ENCODE assay signal across 29 cellular contexts in the genomic region with DNA sequence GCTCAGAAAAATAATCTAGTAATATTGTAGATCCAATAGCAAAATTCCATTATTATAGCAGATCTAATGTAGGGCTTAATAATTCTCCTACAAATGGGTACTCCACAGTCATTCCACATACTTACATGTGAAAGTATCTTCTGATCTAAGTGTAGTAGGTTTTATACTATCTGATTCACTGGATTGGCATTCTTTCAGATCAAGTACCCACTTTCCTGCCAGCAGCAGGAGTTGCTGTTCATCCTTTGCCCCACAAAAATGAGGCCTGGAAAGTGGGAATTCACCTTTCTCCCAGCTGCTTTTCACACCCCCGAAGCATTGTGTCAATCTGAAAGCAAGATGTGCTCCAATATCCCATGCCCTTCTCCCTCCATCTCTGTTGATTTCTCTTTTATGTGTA.
DNase-seq lines count a peak whose midpoint lies in the region; ATAC-seq and TF ChIP-seq lines count a peak whose summit lies in the region.
"Had no signal": no experiment of that assay in that cellular context is flagged by ENCODE, and none has a peak within 500 bp of the region (broad histone marks: within the 10 kb centered on the region; RNA-seq: fewer than 3 reads in every experiment).

No MANE protein-coding gene starts in this region.

- POLR2A ChIA-PET in IMR-90 (lab: Charles Lee; ENCODE audit: unreplicated experiment): no interaction called here

- H3K27ac ChIP-seq in IMR-90 (ENCODE audit: insufficient read depth, low read length) (no peak overlapping the region), foreskin keratinocyte (no peak overlapping the region), stomach (no peak overlapping the region)
- H3K27ac ChIP-seq: ascending aorta, KMS-11, RWPE1 had no signal

- no peak overlapping the region for H4K5ac ChIP-seq in IMR-90 (ENCODE audit: low read depth, low read length)

- H2BK120ac ChIP-seq in IMR-90 (ENCODE audit: low read depth, low read length): no peak overlapping the region

- in situ Hi-C loops in IMR-90 (cut with MboI; ENCODE audit: low sequenced_read_pairs): no loop called here

- no peak overlapping the region for H2BK5ac ChIP-seq in IMR-90 (ENCODE audit: low read depth, low read length, poor library complexity, severe bottlenecking)

- H4K20me1 ChIP-seq in IMR-90 (ENCODE audit: insufficient read depth, low read length): no peaks in the 10 kb centered on the region

- H3K4me3 ChIP-seq in IMR-90 (ENCODE audit: insufficient read depth, low read depth, low read length) (no peak overlapping the region), stomach (no peak overlapping the region)
- H3K4me3 ChIP-seq: ascending aorta, mucosa of descending colon had no signal

- CTCF ChIA-PET in IMR-90 (lab: Yijun Ruan, JAX): no interaction called here

- H3K4me1 ChIP-seq in IMR-90 (ENCODE audit: control insufficient read depth, insufficient read depth, low read length) (no peaks in the 10 kb centered on the region), foreskin keratinocyte (no peaks in the 10 kb centered on the region), stomach (no peaks in the 10 kb centered on the region)
- H3K4me1 ChIP-seq: ascending aorta, Caco-2 had no signal

- no peak overlapping the region for H2BK20ac ChIP-seq in IMR-90 (ENCODE audit: low read depth, low read length)

- DNase-seq in A172 (ENCODE audit: low spot score) (peak; percentile 8), IMR-90 (peak; percentile 12), astrocyte of the hippocampus (ENCODE audit: low read depth, low spot score) (peak; percentile 2), foreskin keratinocyte (peak in 1 of 2 donors; percentile 54), ecto neural progenitor cell (ENCODE audit: low spot score) (no peak), stomach (no peak), D341Med (ENCODE audit: low spot score) (no peak)
- DNase-seq: 8988T; activated CD4-positive, alpha-beta T cell treated with anti-CD3 and anti-CD28 coated beads, Interleukin-2, amount 10 ng/mL, durations not matched to agents 24 days and 14 days; activated CD8-positive, alpha-beta memory T cell treated with anti-CD3 and anti-CD28 coated beads for 24 hours; activated effector memory CD4-positive, alpha-beta T cell treated with Interleukin-2 at 50 U/mL for 16 hours; activated naive CD8-positive, alpha-beta T cell treated with anti-CD3 and anti-CD28 coated beads, Interleukin-2, amount 10 ng/mL, durations not matched to agents 7 days and 5 days; Caco-2; caudate nucleus; DMS79; GOT3; hypothalamus; left cardiac atrium; mucosa of descending colon; NCI-H1436 treated with DMSO at 0.1 percent for 48 hours; NCI-H446 treated with DMSO at 0.1 percent for 48 hours; substantia nigra; T-cell had no signal

- no peak for TF ChIP-seq RAD21 in IMR-90 (IDR thresholded peaks at IDR 0.05; ENCODE audit: low read length)

- TF ChIP-seq POLR2A in IMR-90 (IDR thresholded peaks at IDR 0.05; ENCODE audit: low read depth, low read length) (no peak), stomach (IDR thresholded peaks at IDR 0.05) (no peak)

- peak overlapping the region; percentile 65 for H2AFZ ChIP-seq in IMR-90 (replicated peaks; ENCODE audit: low read length, poor library complexity)

- no peaks in the 10 kb centered on the region for H3K79me1 ChIP-seq in IMR-90 (ENCODE audit: low read depth in 1 of 2, low read length in 2 of 2)

- no peak overlapping the region for H3K4ac ChIP-seq in IMR-90 (ENCODE audit: low read depth, low read length)

- no peak overlapping the region for H3K9ac ChIP-seq in IMR-90 (ENCODE audit: low read depth, low read length)
- H3K9ac ChIP-seq: KMS-11 had no signal

- no TSS peak for BruUV-seq in IMR-90 (replicated peaks; lab: Mats Ljungman, UMichigan)

- no peak overlapping the region for H3K18ac ChIP-seq in IMR-90 (ENCODE audit: low read depth, low read length)

- H4K8ac ChIP-seq in IMR-90 (ENCODE audit: low read depth in 2 of 2, low read length in 2 of 2): no peak overlapping the region

- dilution Hi-C loops in IMR-90 (cut with HindIII; ENCODE audit: low sequenced_read_pairs, unreplicated experiment): no loop called here

- H3K27me3 ChIP-seq in IMR-90 (ENCODE audit: control insufficient read depth, insufficient read depth, low read length) (0 out of 2 replicates have a peak, but pooled peaks cover 1% of the 10 kb centered on the region), foreskin keratinocyte (no peaks in the 10 kb centered on the region), stomach (no peaks in the 10 kb centered on the region)
- H3K27me3 ChIP-seq: ascending aorta had no signal

- H4K91ac ChIP-seq in IMR-90 (ENCODE audit: insufficient read depth, low read depth, low read length): no peak overlapping the region

- WGBS in IMR-90 (ENCODE audit: extremely low coverage in 2 of 2, insufficient read length in 1 of 2), 2 experiments: no CpG with 5 or more reads among the region's 1 CpG
- 70 to 82% (median 78%) methylated on average over 1 of the region's 1 CpG for WGBS in stomach, 5 donors

- no peak overlapping the region for H3K14ac ChIP-seq in IMR-90 (replicated peaks; ENCODE audit: low read depth, low read length)

- H2AK9ac ChIP-seq in IMR-90 (replicated peaks; ENCODE audit: low read depth, low read length, poor library complexity): no peak overlapping the region

- H2AK5ac ChIP-seq in IMR-90 (ENCODE audit: low read depth, low read length): no peak overlapping the region

- no peak overlapping the region for H3K4me2 ChIP-seq in IMR-90 (ENCODE audit: low read depth, low read length)
- H3K4me2 ChIP-seq: KMS-11 had no signal

- intact Hi-C loops in IMR-90 (cut with micrococcal nuclease): no loop called here
- intact Hi-C loops in stomach (cut with DNase I; ENCODE audit: low total_unique reads): no loop called here

- TF ChIP-seq CTCF in IMR-90 (conservative IDR thresholded peaks at IDR 0.05; ENCODE audit: low read depth, low read length) (no peak), foreskin keratinocyte (conservative IDR thresholded peaks at IDR 0.05) (peak; percentile 5), stomach (IDR thresholded peaks at IDR 0.05) (no peak)

- H2BK15ac ChIP-seq in IMR-90 (ENCODE audit: low read depth, low read length): no peak overlapping the region

- TF ChIP-seq EP300 in stomach (IDR thresholded peaks at IDR 0.05): no peak

- H3K36me3 ChIP-seq in IMR-90 (ENCODE audit: control insufficient read depth, insufficient read depth, low read length) (no peaks in the 10 kb centered on the region), stomach (no peaks in the 10 kb centered on the region)
- H3K36me3 ChIP-seq: ascending aorta had no signal

- H3K56ac ChIP-seq in IMR-90 (ENCODE audit: extremely low read depth, insufficient read depth, low read length): no peak overlapping the region

- no peaks in the 10 kb centered on the region for H3K9me1 ChIP-seq in IMR-90 (ENCODE audit: insufficient read depth, low read length)

- H3K23ac ChIP-seq in IMR-90 (ENCODE audit: low read depth, low read length): no peak overlapping the region

- no peaks in the 10 kb centered on the region for H3K9me3 ChIP-seq in IMR-90 (ENCODE audit: control insufficient read depth, insufficient read depth, low read length)
- peaks cover 0 to 2% (median 0%) of the 10 kb centered on the region in 4 donors for H3K9me3 ChIP-seq in stomach
- H3K9me3 ChIP-seq: ascending aorta, Caco-2, mucosa of descending colon had no signal

- ATAC-seq in IMR-90 (ENCODE audit: low read depth) (no peak), foreskin keratinocyte (peak; percentile 59), HG03342 (IDR thresholded peaks at IDR 0.05; ENCODE audit: unreplicated experiment) (no peak)
- ATAC-seq: left cardiac atrium; mucosa of descending colon; natural killer cell treated with Interleukin-12 subunit alpha and Interleukin-12 subunit beta and Interleukin-15 and Interleukin-18, amount 100 ng/mL, for 72 hours; stimulated activated effector memory CD8-positive, alpha-beta T cell treated with anti-CD3 and anti-CD28 coated beads, Interleukin-12 subunit alpha, Interleukin-12 subunit beta, amount 100 ng/mL, for 72 hours; T-cell had no signal

TF ChIP-seq in IMR-90, 13 proteins besides CTCF, POLR2A, EP300 and RAD21:
- no peak for TF ChIP-seq MAZ (IDR thresholded peaks at IDR 0.05; ENCODE audit: borderline replicate concordance, low read depth, low read length)
- no peak for TF ChIP-seq FOS (IDR thresholded peaks at IDR 0.05; ENCODE audit: low read depth, low read length)
- TF ChIP-seq, protein P1, sequence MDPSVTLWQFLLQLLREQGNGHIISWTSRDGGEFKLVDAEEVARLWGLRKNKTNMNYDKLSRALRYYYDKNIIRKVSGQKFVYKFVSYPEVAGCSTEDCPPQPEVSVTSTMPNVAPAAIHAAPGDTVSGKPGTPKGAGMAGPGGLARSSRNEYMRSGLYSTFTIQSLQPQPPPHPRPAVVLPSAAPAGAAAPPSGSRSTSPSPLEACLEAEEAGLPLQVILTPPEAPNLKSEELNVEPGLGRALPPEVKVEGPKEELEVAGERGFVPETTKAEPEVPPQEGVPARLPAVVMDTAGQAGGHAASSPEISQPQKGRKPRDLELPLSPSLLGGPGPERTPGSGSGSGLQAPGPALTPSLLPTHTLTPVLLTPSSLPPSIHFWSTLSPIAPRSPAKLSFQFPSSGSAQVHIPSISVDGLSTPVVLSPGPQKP (IDR thresholded peaks at IDR 0.05; ENCODE audit: borderline replicate concordance, low read depth, low read length): no peak
- TF ChIP-seq NFE2L2 (IDR thresholded peaks at IDR 0.05; ENCODE audit: low read depth, low read length): no peak
- TF ChIP-seq MAFK (IDR thresholded peaks at IDR 0.05; ENCODE audit: low read depth, low read length): no peak
- no peak for TF ChIP-seq BHLHE40 (IDR thresholded peaks at IDR 0.05; ENCODE audit: low read depth, low read length)
- no peak for TF ChIP-seq RCOR1 (IDR thresholded peaks at IDR 0.05; ENCODE audit: insufficient replicate concordance, low read length)
- TF ChIP-seq, protein P2, sequence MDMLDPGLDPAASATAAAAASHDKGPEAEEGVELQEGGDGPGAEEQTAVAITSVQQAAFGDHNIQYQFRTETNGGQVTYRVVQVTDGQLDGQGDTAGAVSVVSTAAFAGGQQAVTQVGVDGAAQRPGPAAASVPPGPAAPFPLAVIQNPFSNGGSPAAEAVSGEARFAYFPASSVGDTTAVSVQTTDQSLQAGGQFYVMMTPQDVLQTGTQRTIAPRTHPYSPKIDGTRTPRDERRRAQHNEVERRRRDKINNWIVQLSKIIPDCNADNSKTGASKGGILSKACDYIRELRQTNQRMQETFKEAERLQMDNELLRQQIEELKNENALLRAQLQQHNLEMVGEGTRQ (IDR thresholded peaks at IDR 0.05; ENCODE audit: low read depth, low read length): no peak
- TF ChIP-seq MXI1 (IDR thresholded peaks at IDR 0.05; ENCODE audit: borderline replicate concordance, low read depth, low read length): no peak
- no peak for TF ChIP-seq SMC3 (IDR thresholded peaks at IDR 0.05; ENCODE audit: low read depth, low read length)
- TF ChIP-seq CEBPB (IDR thresholded peaks at IDR 0.05; ENCODE audit: low read depth, low read length): no peak
- no peak for TF ChIP-seq CHD1 (IDR thresholded peaks at IDR 0.05; ENCODE audit: low read depth, low read length)
- no peak for TF ChIP-seq RFX5 (IDR thresholded peaks at IDR 0.05; ENCODE audit: low read depth, low read length)

Comparison
In these comparisons a context has a peak if more than half of its experiments do, and no peak if none do; other contexts are left out.
1. DNase-seq: peak in A172 (single experiment), IMR-90 (single experiment) and astrocyte of the hippocampus (single experiment); none in ecto neural progenitor cell (single experiment), stomach (single experiment) and D341Med (single experiment).